In the genomic region with DNA sequence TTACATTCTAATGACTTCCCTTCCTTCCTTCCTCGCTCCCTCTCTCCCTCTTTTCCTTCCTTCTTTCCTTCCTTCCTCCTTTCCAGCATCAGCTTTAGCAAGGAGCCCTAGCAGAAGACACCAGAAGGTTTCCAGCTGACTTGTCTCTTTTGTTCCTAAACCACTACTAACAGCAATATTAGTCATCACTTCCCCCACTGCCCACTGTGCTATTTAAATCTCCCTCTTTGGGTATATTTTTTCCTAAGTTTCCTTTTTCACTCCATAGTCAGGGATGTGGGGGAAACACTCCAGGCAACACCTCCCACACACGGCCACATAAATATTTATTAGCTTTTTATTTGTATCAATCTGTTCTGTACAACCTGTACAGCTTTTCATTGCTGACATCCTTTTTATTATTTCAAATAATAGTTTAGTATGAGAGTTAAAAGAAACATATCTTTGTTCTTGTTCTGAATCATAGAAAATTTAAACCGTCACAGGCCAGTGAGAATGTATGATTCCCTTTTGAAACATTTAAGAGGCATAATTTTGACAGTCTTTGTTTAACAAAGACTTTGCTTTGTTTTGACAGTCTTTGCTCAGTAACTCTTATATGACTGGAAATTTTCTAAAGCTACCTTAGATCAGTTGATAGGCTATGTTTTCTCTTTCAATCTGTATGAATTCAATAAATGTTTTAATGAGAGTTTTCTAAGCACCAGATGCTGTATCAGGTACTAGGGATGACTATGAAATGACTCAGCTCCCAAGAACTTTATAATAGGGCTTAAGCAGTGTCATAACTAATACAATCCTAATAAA, we compare ENCODE assay signal across 8 cellular contexts.
DNase-seq lines count a peak whose midpoint lies in the region; ATAC-seq, FAIRE-seq and TF ChIP-seq lines count a peak whose summit lies in the region.
"Not testable (repeated sequence)": the region's sequence is repeated elsewhere in the genome, so short reads cannot be mapped to it uniquely, and the experiment has no call there.

No MANE protein-coding gene starts in this region.

- not testable (repeated sequence) for H3K9me3 ChIP-seq in K562 (replicated peaks; ENCODE audit: control insufficient read depth, insufficient read depth, low read depth, low read length); keratinocyte (ENCODE audit: control insufficient read depth, low read depth, low read length)

- not testable (repeated sequence) for H3K36me3 ChIP-seq in K562 (ENCODE audit: control insufficient read depth, insufficient read depth, low read length); keratinocyte (ENCODE audit: control insufficient read depth in 2 of 2, extremely low read depth in 1 of 2, insufficient read depth in 2 of 2, low read length in 2 of 2)

- not testable (repeated sequence) for TF ChIP-seq CTCF in K562 (IDR thresholded peaks at IDR 0.05 in 2 of 3, conservative IDR thresholded peaks at IDR 0.05 in 1 of 3; ENCODE audit: insufficient read depth in 2 of 3, low read depth in 1 of 3, low read length in 3 of 3); keratinocyte (optimal IDR thresholded peaks at IDR 0.05 in 1 of 3, IDR thresholded peaks at IDR 0.05 in 1 of 3, conservative IDR thresholded peaks at IDR 0.05 in 1 of 3; ENCODE audit: extremely low read depth in 1 of 3, insufficient read depth in 2 of 3, low read length in 3 of 3)

- not testable (repeated sequence) for BruUV-seq in K562 (replicated peaks; lab: Mats Ljungman, UMichigan)

- intact Hi-C loops in K562 (cut with micrococcal nuclease), result not testable (repeated sequence)

- H3K9me1 ChIP-seq in K562 (ENCODE audit: control insufficient read depth, insufficient read depth, low read length); keratinocyte (ENCODE audit: control insufficient read depth, extremely low read depth, insufficient read depth, low read length): not testable (repeated sequence)

- not testable (repeated sequence) for TF ChIP-seq POLR2A in K562 (conservative IDR thresholded peaks at IDR 0.05)

- not testable (repeated sequence) for H3K27ac ChIP-seq in K562 (ENCODE audit: extremely low read depth, low read depth, low read length); keratinocyte (ENCODE audit: control insufficient read depth, insufficient read depth, low read length)

- not testable (repeated sequence) for H3K4me3 ChIP-seq in K562; keratinocyte (ENCODE audit: control insufficient read depth in 2 of 3, extremely low read depth in 1 of 3, insufficient read depth in 2 of 3, low read depth in 1 of 3, low read length in 3 of 3)

- not testable (repeated sequence) for H2AFZ ChIP-seq in K562 (ENCODE audit: low read depth, low read length); keratinocyte (ENCODE audit: control insufficient read depth, low read length)

- not testable (repeated sequence) for FAIRE-seq in K562 (lab: Jason Lieb, UNC)
- FAIRE-seq in keratinocyte (lab: Jason Lieb, UNC), result peak; percentile 53

- not testable (repeated sequence) for H4K20me1 ChIP-seq in K562 (replicated peaks; ENCODE audit: control insufficient read depth, insufficient read depth, low read length); keratinocyte (ENCODE audit: control insufficient read depth, extremely low read depth, insufficient read depth, low read length)

- not testable (repeated sequence) for TF ChIP-seq EP300 in K562 (IDR thresholded peaks at IDR 0.05; ENCODE audit: low read length)

- DNase-seq in RPMI7951 (ENCODE audit: low read depth) (peak; percentile 82), K562 (ENCODE audit: extremely low read depth in 1 of 4, low spot score in 3 of 4) (peak in 1 of 4 experiments; percentile 0), superior temporal gyrus (ENCODE audit: extremely low spot score) (peak; percentile 63)
- DNase-seq in keratinocyte (ENCODE audit: low read depth, low spot score), result not testable (repeated sequence)

- CTCF ChIA-PET in K562 (lab: Yijun Ruan, JAX; ENCODE audit: low intra/inter-chr PET ratio), result not testable (repeated sequence)

- H3K9ac ChIP-seq in K562 (ENCODE audit: insufficient read depth in 1 of 2, low read depth in 2 of 2, low read length in 2 of 2); keratinocyte (ENCODE audit: control insufficient read depth, extremely low read depth, insufficient read depth, low read length): not testable (repeated sequence)

- not testable (repeated sequence) for H3K27me3 ChIP-seq in K562 (ENCODE audit: control insufficient read depth in 2 of 2, insufficient read depth in 2 of 2, low read length in 2 of 2); keratinocyte (ENCODE audit: control insufficient read depth, extremely low read depth, insufficient read depth, low read length)

- H3K4me2 ChIP-seq in K562 (ENCODE audit: insufficient read depth, low read length); keratinocyte (ENCODE audit: control insufficient read depth, extremely low read depth, insufficient read depth, low read depth, low read length): not testable (repeated sequence)

- POLR2A ChIA-PET in K562 (lab: Yijun Ruan, JAX), result interaction anchor here (0.8 to 2.0 kb wide), 2 partner anchors 8 to 13 kb away, joined by 3 to 7 read pairs; no protein-coding TSS in a partner anchor

- dilution Hi-C loops in keratinocyte (cut with MboI; ENCODE audit: extremely low pct_ligation_motif_present, low sequenced_read_pairs), result not testable (repeated sequence)

- ATAC-seq in GM18502 (IDR thresholded peaks at IDR 0.05; ENCODE audit: poor library complexity, unreplicated experiment) (peak; percentile 78), GM21423 (IDR thresholded peaks at IDR 0.05; ENCODE audit: unreplicated experiment) (peak; percentile 45), HG02870 (IDR thresholded peaks at IDR 0.05; ENCODE audit: unreplicated experiment) (peak; percentile 53), HG03442 (IDR thresholded peaks at IDR 0.05; ENCODE audit: unreplicated experiment) (peak; percentile 60)
- ATAC-seq in K562, result not testable (repeated sequence)

- not testable (repeated sequence) for H3K79me2 ChIP-seq in K562 (ENCODE audit: control insufficient read depth, insufficient read depth, low read length); keratinocyte (ENCODE audit: control insufficient read depth, insufficient read depth, low read length)

- in situ Hi-C loops in K562 (cut with MboI), result loop anchor here (25.0 kb wide), 3 partner anchors 465 to 1210 kb away; no protein-coding TSS in a partner anchor

- not testable (repeated sequence) for TF ChIP-seq RAD21 in K562 (CRISPR knock-in tag; conservative IDR thresholded peaks at IDR 0.05 in 1 of 2, IDR thresholded peaks at IDR 0.05 in 1 of 2)

- H3K4me1 ChIP-seq in K562 (replicated peaks in 1 of 2; ENCODE audit: control insufficient read depth in 2 of 2, insufficient read depth in 2 of 2, low read length in 2 of 2); keratinocyte (ENCODE audit: control insufficient read depth, extremely low read depth, insufficient read depth, low read length): not testable (repeated sequence)

- 1% methylated on average over 3 of the region's 3 CpGs for WGBS in K562 (ENCODE audit: insufficient coverage, low coverage, missing lambda C conversion rate)

TF ChIP-seq in K562, 482 proteins besides CTCF, POLR2A, EP300 and RAD21:
- TF ChIP-seq HBP1 (CRISPR knock-in tag; IDR thresholded peaks at IDR 0.05), result 0 out of 2 replicates have a peak, but pooled peaks have one; percentile 35
- TF ChIP-seq THRB (CRISPR knock-in tag; conservative IDR thresholded peaks at IDR 0.05), result 0 out of 2 replicates have a peak, but pooled peaks have one; percentile 32
